25 cellular contexts compared by ENCODE assay signal in the genomic region with DNA sequence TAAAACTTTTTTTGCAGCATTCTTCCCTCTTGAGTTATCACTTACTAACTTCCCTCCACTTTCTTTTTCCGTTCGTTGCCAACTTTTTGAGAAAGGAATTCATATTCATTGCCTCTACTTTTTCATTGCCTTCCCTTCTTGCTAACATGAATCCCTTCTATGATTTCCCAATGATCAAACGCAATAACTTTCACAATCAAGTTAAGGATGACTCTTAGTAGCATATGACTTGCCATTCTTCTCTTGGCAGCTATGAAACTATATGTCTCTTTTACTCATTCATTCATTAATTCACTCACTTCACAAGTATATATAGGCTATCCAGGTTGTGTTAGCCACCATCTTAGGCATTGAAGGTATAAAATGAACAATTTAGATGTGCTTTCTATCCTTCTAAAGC. TPM values are rescaled to one million over a fixed set of nuclear protein-coding genes. Genes with fewer than 3 reads are reported as not detected.
A peak's percentile ranks its signal among the peaks of the same experiment; 100 is the strongest.
DNase-seq lines count a peak whose midpoint lies in the region; ATAC-seq and TF ChIP-seq lines count a peak whose summit lies in the region.
"Had no signal": no experiment of that assay in that cellular context is flagged by ENCODE, and none has a peak within 500 bp of the region (broad histone marks: within the 10 kb centered on the region; RNA-seq: fewer than 3 reads in every experiment).

No MANE protein-coding gene starts in this region.

- no peak for TF ChIP-seq CTCF in choroid plexus epithelial cell (conservative IDR thresholded peaks at IDR 0.05; ENCODE audit: low read depth, low read length)
- TF ChIP-seq CTCF in fibroblast of the aortic adventitia (IDR thresholded peaks at IDR 0.05; ENCODE audit: insufficient read depth, low read length), result no peak

- no peaks in the 10 kb centered on the region for H3K9me3 ChIP-seq in aorta (ENCODE audit: control insufficient read depth, low read length)

- no peaks in the 10 kb centered on the region for H3K9me3 Mint-ChIP-seq in activated CD8-positive, alpha-beta T cell treated with anti-CD3 and anti-CD28 coated beads, Interleukin-2, amount 10 ng/mL, durations not matched to agents 7 days and 5 days (ENCODE audit: insufficient read depth)

- H3K4me1 ChIP-seq in ACC112 (ENCODE audit: control insufficient read depth, insufficient read depth, low read length, unreplicated experiment) (peaks cover 15% of the 10 kb centered on the region), aorta (ENCODE audit: control insufficient read depth in 1 of 2, insufficient read depth in 2 of 2, low read length in 2 of 2) (no peaks in the 10 kb centered on the region)

- H3K4me1 Mint-ChIP-seq in activated CD8-positive, alpha-beta T cell treated with anti-CD3 and anti-CD28 coated beads, Interleukin-2, amount 10 ng/mL, durations not matched to agents 7 days and 5 days (ENCODE audit: low read depth), result no peaks in the 10 kb centered on the region
- H3K4me1 Mint-ChIP-seq: CD14-positive monocyte, H9 had no signal

- DNase-seq in HCEC 1CT (peak; percentile 42), choroid plexus epithelial cell (ENCODE audit: low read depth) (peak; percentile 25), fibroblast of the aortic adventitia (ENCODE audit: low read depth) (peak; percentile 83), aorta (no peak), left cardiac atrium (no peak)
- DNase-seq in activated CD8-positive, alpha-beta T cell treated with anti-CD3 and anti-CD28 coated beads, Interleukin-2, amount 10 ng/mL, durations not matched to agents 7 days and 5 days, result no peak
- DNase-seq: 8988T, EL, GF-D8, H9, KBM-7, NCI-H1092, NCI-H1436, NCI-H187 treated with DMSO at 0.1 percent for 48 hours, NCI-H2227 treated with DMSO at 0.1 percent for 48 hours, NCI-H510A, NCI-H748 treated with DMSO at 0.1 percent for 48 hours, SIG-M5 had no signal

- no peaks in the 10 kb centered on the region for H3K36me3 Mint-ChIP-seq in activated CD8-positive, alpha-beta T cell treated with anti-CD3 and anti-CD28 coated beads, Interleukin-2, amount 10 ng/mL, durations not matched to agents 7 days and 5 days (ENCODE audit: low read depth)
- H3K36me3 Mint-ChIP-seq: CD14-positive monocyte had no signal

- no peaks in the 10 kb centered on the region for H3K79me2 ChIP-seq in ACC112 (ENCODE audit: control insufficient read depth, insufficient read depth, low read length, unreplicated experiment)

- H3K27me3 Mint-ChIP-seq in activated CD8-positive, alpha-beta T cell treated with anti-CD3 and anti-CD28 coated beads, Interleukin-2, amount 10 ng/mL, durations not matched to agents 7 days and 5 days (ENCODE audit: low read depth), result peaks cover 6% of the 10 kb centered on the region

- H3K27me3 ChIP-seq in ACC112 (ENCODE audit: insufficient read depth, low read length), result no peaks in the 10 kb centered on the region
- no peaks in the 10 kb centered on the region for H3K27me3 ChIP-seq in aorta (ENCODE audit: control insufficient read depth in 1 of 2, insufficient read depth in 2 of 2, low read length in 1 of 2)

- 66 to 81% methylated on average over 3 of the region's 3 CpGs for WGBS in aorta, 2 donors

- no peak overlapping the region; the same call in 1 of the 2 replicates for H3K4me3 ChIP-seq in ACC112 (ENCODE audit: low read depth, low read length)
- no peak overlapping the region for H3K4me3 ChIP-seq in choroid plexus epithelial cell (ENCODE audit: low read depth, low read length)
- no peak overlapping the region for H3K4me3 ChIP-seq in fibroblast of the aortic adventitia (ENCODE audit: low read depth, low read length)
- H3K4me3 ChIP-seq in aorta (ENCODE audit: low read length in 2 of 2), result no peak overlapping the region

- POLR2A ChIA-PET in activated CD8-positive, alpha-beta T cell treated with anti-CD3 and anti-CD28 coated beads, Interleukin-2, amount 10 ng/mL, durations not matched to agents 7 days and 5 days (lab: Charles Lee), result no interaction called here

- peak overlapping the region; percentile 82 for H2AFZ ChIP-seq in ACC112 (ENCODE audit: low read length, unreplicated experiment)

- no peak overlapping the region for H3K4me3 Mint-ChIP-seq in activated CD8-positive, alpha-beta T cell treated with anti-CD3 and anti-CD28 coated beads, Interleukin-2, amount 10 ng/mL, durations not matched to agents 7 days and 5 days
- H3K4me3 Mint-ChIP-seq: B cell, CD14-positive monocyte, H9 had no signal

- no peaks in the 10 kb centered on the region for H3K36me3 ChIP-seq in ACC112 (ENCODE audit: insufficient read depth, low read length)
- H3K36me3 ChIP-seq in aorta (ENCODE audit: control insufficient read depth in 1 of 2, insufficient read depth in 2 of 2, low read length in 1 of 2), result no peaks in the 10 kb centered on the region

- ATAC-seq in aorta (ENCODE audit: low FRiP score) (no peak), SK-N-SH treated with all-trans-retinoic acid at 6 μM for 48 hours (no peak), left cardiac atrium (no peak)
- no peak for ATAC-seq in activated CD8-positive, alpha-beta T cell treated with anti-CD3 and anti-CD28 coated beads, Interleukin-2, amount 10 ng/mL, durations not matched to agents 7 days and 5 days
- ATAC-seq: HepG2 had no signal

- CTCF ChIA-PET in activated CD8-positive, alpha-beta T cell treated with anti-CD3 and anti-CD28 coated beads, Interleukin-2, amount 10 ng/mL, durations not matched to agents 7 days and 5 days (lab: Charles Lee), result no interaction called here

- intact Hi-C loops in aorta (cut with DNase I) (no loop called here), left cardiac atrium (cut with DNase I) (no loop called here)

- H3K27ac ChIP-seq in ACC112 (ENCODE audit: low read depth, low read length) (peak overlapping the region; percentile 69), aorta (ENCODE audit: low read depth in 1 of 2, low read length in 2 of 2) (no peak overlapping the region)
- H3K27ac ChIP-seq: HL-60 had no signal

- H3K27ac Mint-ChIP-seq in activated CD8-positive, alpha-beta T cell treated with anti-CD3 and anti-CD28 coated beads, Interleukin-2, amount 10 ng/mL, durations not matched to agents 7 days and 5 days, result no peak overlapping the region
- H3K27ac Mint-ChIP-seq: B cell, CD14-positive monocyte, H9 had no signal

TF ChIP-seq in SK-N-SH treated with all-trans-retinoic acid at 6 μM for 48 hours, 23 proteins besides CTCF, POLR2A, EP300 and RAD21 (continues in another document):
- TF ChIP-seq ZFP3 (CRISPR knock-in tag; IDR thresholded peaks at IDR 0.05) (no peak), TOX (CRISPR knock-in tag; IDR thresholded peaks at IDR 0.05; ENCODE audit: borderline replicate concordance) (no peak), SNAI2 (CRISPR knock-in tag; IDR thresholded peaks at IDR 0.05) (no peak), ZFP30 (CRISPR knock-in tag; IDR thresholded peaks at IDR 0.05) (no peak), ZC3H10 (CRISPR knock-in tag; IDR thresholded peaks at IDR 0.05) (no peak), ESRRG (CRISPR knock-in tag; IDR thresholded peaks at IDR 0.05) (no peak), TCF4 (CRISPR knock-in tag; IDR thresholded peaks at IDR 0.05; ENCODE audit: borderline replicate concordance) (no peak), ZNF565 (CRISPR knock-in tag; conservative IDR thresholded peaks at IDR 0.05; ENCODE audit: low read depth) (no peak), ISL1 (CRISPR knock-in tag; IDR thresholded peaks at IDR 0.05) (no peak), ZNF70 (CRISPR knock-in tag; IDR thresholded peaks at IDR 0.05) (no peak)
- TF ChIP-seq, protein P1, sequence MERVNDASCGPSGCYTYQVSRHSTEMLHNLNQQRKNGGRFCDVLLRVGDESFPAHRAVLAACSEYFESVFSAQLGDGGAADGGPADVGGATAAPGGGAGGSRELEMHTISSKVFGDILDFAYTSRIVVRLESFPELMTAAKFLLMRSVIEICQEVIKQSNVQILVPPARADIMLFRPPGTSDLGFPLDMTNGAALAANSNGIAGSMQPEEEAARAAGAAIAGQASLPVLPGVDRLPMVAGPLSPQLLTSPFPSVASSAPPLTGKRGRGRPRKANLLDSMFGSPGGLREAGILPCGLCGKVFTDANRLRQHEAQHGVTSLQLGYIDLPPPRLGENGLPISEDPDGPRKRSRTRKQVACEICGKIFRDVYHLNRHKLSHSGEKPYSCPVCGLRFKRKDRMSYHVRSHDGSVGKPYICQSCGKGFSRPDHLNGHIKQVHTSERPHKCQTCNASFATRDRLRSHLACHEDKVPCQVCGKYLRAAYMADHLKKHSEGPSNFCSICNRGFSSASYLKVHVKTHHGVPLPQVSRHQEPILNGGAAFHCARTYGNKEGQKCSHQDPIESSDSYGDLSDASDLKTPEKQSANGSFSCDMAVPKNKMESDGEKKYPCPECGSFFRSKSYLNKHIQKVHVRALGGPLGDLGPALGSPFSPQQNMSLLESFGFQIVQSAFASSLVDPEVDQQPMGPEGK (CRISPR knock-in tag; IDR thresholded peaks at IDR 0.05; ENCODE audit: borderline replicate concordance), result no peak
- TF ChIP-seq, protein P2, sequence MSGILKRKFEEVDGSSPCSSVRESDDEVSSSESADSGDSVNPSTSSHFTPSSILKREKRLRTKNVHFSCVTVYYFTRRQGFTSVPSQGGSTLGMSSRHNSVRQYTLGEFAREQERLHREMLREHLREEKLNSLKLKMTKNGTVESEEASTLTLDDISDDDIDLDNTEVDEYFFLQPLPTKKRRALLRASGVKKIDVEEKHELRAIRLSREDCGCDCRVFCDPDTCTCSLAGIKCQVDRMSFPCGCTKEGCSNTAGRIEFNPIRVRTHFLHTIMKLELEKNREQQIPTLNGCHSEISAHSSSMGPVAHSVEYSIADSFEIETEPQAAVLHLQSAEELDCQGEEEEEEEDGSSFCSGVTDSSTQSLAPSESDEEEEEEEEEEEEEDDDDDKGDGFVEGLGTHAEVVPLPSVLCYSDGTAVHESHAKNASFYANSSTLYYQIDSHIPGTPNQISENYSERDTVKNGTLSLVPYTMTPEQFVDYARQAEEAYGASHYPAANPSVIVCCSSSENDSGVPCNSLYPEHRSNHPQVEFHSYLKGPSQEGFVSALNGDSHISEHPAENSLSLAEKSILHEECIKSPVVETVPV (CRISPR knock-in tag; IDR thresholded peaks at IDR 0.05), result no peak
- TF ChIP-seq, protein P3, sequence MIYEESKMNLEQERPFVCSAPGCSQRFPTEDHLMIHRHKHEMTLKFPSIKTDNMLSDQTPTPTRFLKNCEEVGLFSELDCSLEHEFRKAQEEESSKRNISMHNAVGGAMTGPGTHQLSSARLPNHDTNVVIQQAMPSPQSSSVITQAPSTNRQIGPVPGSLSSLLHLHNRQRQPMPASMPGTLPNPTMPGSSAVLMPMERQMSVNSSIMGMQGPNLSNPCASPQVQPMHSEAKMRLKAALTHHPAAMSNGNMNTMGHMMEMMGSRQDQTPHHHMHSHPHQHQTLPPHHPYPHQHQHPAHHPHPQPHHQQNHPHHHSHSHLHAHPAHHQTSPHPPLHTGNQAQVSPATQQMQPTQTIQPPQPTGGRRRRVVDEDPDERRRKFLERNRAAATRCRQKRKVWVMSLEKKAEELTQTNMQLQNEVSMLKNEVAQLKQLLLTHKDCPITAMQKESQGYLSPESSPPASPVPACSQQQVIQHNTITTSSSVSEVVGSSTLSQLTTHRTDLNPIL (CRISPR knock-in tag; IDR thresholded peaks at IDR 0.05; ENCODE audit: low read depth), result no peak

RNA-seq across cellular contexts. Expression of a gene that starts 16.6 kb away (rescaled TPM):
- total RNA-seq in fibroblast of the aortic adventitia (ENCODE audit: low replicate concordance), result 17.5 and 20.0 TPM in 2 replicates
- 1 to 10 TPM; 3.5 to 5.1 TPM for total RNA-seq in aorta
- polyA plus RNA-seq in aorta, result 1 to 10 TPM in 1 of 2 donors, under 1 TPM in 1; 0.63 to 1.3 TPM
- under 1 TPM in 1 of 2 experiments, not detected in 1; 0.08 TPM for total RNA-seq in activated CD8-positive, alpha-beta T cell treated with anti-CD3 and anti-CD28 coated beads, Interleukin-2, amount 10 ng/mL, durations not matched to agents 7 days and 5 days
- total RNA-seq in left cardiac atrium, result 1 to 10 TPM; 2.5 to 4.7 TPM
- total RNA-seq: HepG2, HT-29 had no signal
- polyA plus RNA-seq: CD14-positive monocyte, HepG2 had no signal

Comparison
In these comparisons a context has a peak if more than half of its experiments do, and no peak if none do; other contexts are left out.
1. DNase-seq: peak in HCEC 1CT (single experiment), choroid plexus epithelial cell (single experiment) and fibroblast of the aortic adventitia (single experiment); none in aorta (0 of 2), activated CD8-positive, alpha-beta T cell treated with anti-CD3 and anti-CD28 coated beads, Interleukin-2, amount 10 ng/mL, durations not matched to agents 7 days and 5 days (single experiment) and left cardiac atrium (single experiment).